ENCODE assay signal across 17 cellular contexts in the genomic region with DNA sequence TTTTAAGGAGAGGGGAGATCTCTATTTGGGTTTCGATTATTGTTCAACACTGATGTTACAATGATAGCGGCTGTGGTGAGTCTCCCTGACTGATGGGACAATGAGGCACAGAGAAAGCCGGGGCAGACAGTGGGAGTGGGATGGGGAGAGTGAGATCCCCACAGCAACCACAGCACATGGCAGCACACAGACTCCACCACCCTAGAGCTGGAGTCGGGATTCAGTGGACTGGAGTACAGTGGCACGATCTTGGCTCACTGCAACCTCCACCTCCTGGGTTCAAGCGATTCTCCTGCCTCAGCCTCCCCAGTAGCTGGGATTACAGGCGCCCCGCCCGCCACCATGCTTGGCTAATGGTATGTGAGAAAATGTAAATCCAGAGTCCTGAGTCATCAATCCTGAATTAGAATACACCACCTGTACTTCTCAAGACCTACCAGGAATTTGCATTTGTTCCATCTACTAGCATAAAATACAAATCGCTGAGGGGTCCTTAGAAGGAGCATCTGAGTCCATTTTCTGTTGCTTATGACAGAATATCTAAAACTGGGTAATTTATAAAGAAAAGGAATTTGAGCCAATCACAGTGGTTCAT.
A peak's percentile ranks its signal among the peaks of the same experiment; 100 is the strongest.
DNase-seq lines count a peak whose midpoint lies in the region; ATAC-seq and TF ChIP-seq lines count a peak whose summit lies in the region.
"Had no signal": no experiment of that assay in that cellular context is flagged by ENCODE, and none has a peak within 500 bp of the region (broad histone marks: within the 10 kb centered on the region; RNA-seq: fewer than 3 reads in every experiment).

No MANE protein-coding gene starts in this region.

- peaks cover under 1% of the 10 kb centered on the region for H3K9me3 ChIP-seq in osteoblast (ENCODE audit: low read depth, low read length)
- no peaks in the 10 kb centered on the region for H3K9me3 ChIP-seq in neural progenitor cell (ENCODE audit: low read depth)
- H3K9me3 ChIP-seq: MG63 had no signal

- no peaks in the 10 kb centered on the region for H3K27me3 ChIP-seq in osteoblast (ENCODE audit: insufficient read depth, low read length)
- no peaks in the 10 kb centered on the region for H3K27me3 ChIP-seq in neural progenitor cell
- H3K27me3 ChIP-seq: MG63 had no signal

- peak overlapping the region; percentile 63 for H3K27ac Mint-ChIP-seq in activated CD4-positive, alpha-beta T cell treated with anti-CD3 and anti-CD28 coated beads, Interleukin-2, amount 10 ng/mL, durations not matched to agents 24 days and 14 days
- H3K27ac Mint-ChIP-seq in activated B cell treated with CpG ODN at 0.5 μM for 24 hours (peak overlapping the region; percentile 69), nephron progenitor cell (no peak overlapping the region), neural progenitor cell (no peak overlapping the region)

- H4K20me1 ChIP-seq in osteoblast (ENCODE audit: insufficient read depth, low read length), result no peaks in the 10 kb centered on the region
- no peaks in the 10 kb centered on the region for H4K20me1 ChIP-seq in neural progenitor cell (ENCODE audit: low read depth)

- ATAC-seq in activated B cell treated with CpG ODN at 0.5 μM for 24 hours (ENCODE audit: low read depth) (peak; percentile 22), sciatic nerve (no peak)
- ATAC-seq: HepG2 had no signal

- POLR2A ChIA-PET in activated B cell treated with CpG ODN at 0.5 μM for 24 hours (lab: Charles Lee), result interaction anchor here (0.6 to 1.7 kb wide), 7 partner anchors 9 to 514 kb away, joined by 3 to 6 read pairs (median 4); partner anchors contain the start of gene IRF2BP2

- CTCF ChIA-PET in activated B cell treated with CpG ODN at 0.5 μM for 24 hours (lab: Charles Lee), result no interaction called here

- no peak for DNase-seq in activated CD4-positive, alpha-beta T cell treated with anti-CD3 and anti-CD28 coated beads, Interleukin-2, amount 10 ng/mL, durations not matched to agents 24 days and 14 days
- no peak for DNase-seq in activated CD4-positive, alpha-beta T cell treated with anti-CD3 and anti-CD28 coated beads, Interleukin-2, amount 50 U/mL, for 1 hour
- peak; percentile 14 for DNase-seq in activated B cell treated with CpG ODN at 0.5 μM for 24 hours
- peak; percentile 48 for DNase-seq in germinal center (ENCODE audit: low spot score)
- DNase-seq in sciatic nerve (ENCODE audit: low spot score), result peak; percentile 35
- DNase-seq in osteoblast (ENCODE audit: insufficient read length, low spot score, missing footprints), result no peak
- no peak for DNase-seq in nephron progenitor cell
- no peak for DNase-seq in neural progenitor cell (ENCODE audit: low spot score)
- DNase-seq: 8988T, C1 segment of cervical spinal cord, DND-41, MG63, NCI-H1105, NCI-H1694, NCI-H2227 treated with DMSO at 0.1 percent for 48 hours, SHP77 had no signal

- H3K4me3 Mint-ChIP-seq in activated CD4-positive, alpha-beta T cell treated with anti-CD3 and anti-CD28 coated beads, Interleukin-2, amount 10 ng/mL, durations not matched to agents 24 days and 14 days, result no peak overlapping the region
- no peak overlapping the region for H3K4me3 Mint-ChIP-seq in activated B cell treated with CpG ODN at 0.5 μM for 24 hours
- H3K4me3 Mint-ChIP-seq in nephron progenitor cell, result no peak overlapping the region
- H3K4me3 Mint-ChIP-seq in neural progenitor cell, result no peak overlapping the region

- H3K27ac ChIP-seq in osteoblast (ENCODE audit: low read depth, low read length) (no peak overlapping the region), neural progenitor cell (no peak overlapping the region)

- H3K4me1 Mint-ChIP-seq in activated CD4-positive, alpha-beta T cell treated with anti-CD3 and anti-CD28 coated beads, Interleukin-2, amount 10 ng/mL, durations not matched to agents 24 days and 14 days, result peaks cover 45% of the 10 kb centered on the region
- peaks cover 54% of the 10 kb centered on the region for H3K4me1 Mint-ChIP-seq in activated B cell treated with CpG ODN at 0.5 μM for 24 hours
- H3K4me1 Mint-ChIP-seq in nephron progenitor cell, result peaks cover 18% of the 10 kb centered on the region
- peaks cover 16% of the 10 kb centered on the region for H3K4me1 Mint-ChIP-seq in neural progenitor cell

- no peaks in the 10 kb centered on the region for H3K36me3 ChIP-seq in osteoblast (ENCODE audit: insufficient read depth, low read length)
- no peaks in the 10 kb centered on the region for H3K36me3 ChIP-seq in neural progenitor cell
- H3K36me3 ChIP-seq: MG63 had no signal

- no peak for TF ChIP-seq CTCF in activated B cell treated with CpG ODN at 0.5 μM for 24 hours (IDR thresholded peaks at IDR 0.05)
- no peak for TF ChIP-seq CTCF in osteoblast (IDR thresholded peaks at IDR 0.05; ENCODE audit: extremely low read depth, low read depth, low read length)
- TF ChIP-seq CTCF in nephron progenitor cell (IDR thresholded peaks at IDR 0.05), result no peak
- no peak for TF ChIP-seq CTCF in neural progenitor cell (IDR thresholded peaks at IDR 0.05)

- no peak overlapping the region for H3K4me2 ChIP-seq in osteoblast (ENCODE audit: insufficient read depth, low read length)
- no peak overlapping the region for H3K4me2 ChIP-seq in neural progenitor cell

- H3K9ac ChIP-seq in neural progenitor cell, result no peak overlapping the region

- H3K4me3 ChIP-seq in osteoblast (ENCODE audit: insufficient read depth, low read length) (no peak overlapping the region), neural progenitor cell (no peak overlapping the region)
- H3K4me3 ChIP-seq: MG63 had no signal

- H3K9me3 Mint-ChIP-seq in activated CD4-positive, alpha-beta T cell treated with anti-CD3 and anti-CD28 coated beads, Interleukin-2, amount 10 ng/mL, durations not matched to agents 24 days and 14 days, result peaks cover 4% of the 10 kb centered on the region
- H3K9me3 Mint-ChIP-seq in activated B cell treated with CpG ODN at 0.5 μM for 24 hours, result peaks cover 2% of the 10 kb centered on the region
- peaks cover 14% of the 10 kb centered on the region for H3K9me3 Mint-ChIP-seq in nephron progenitor cell
- H3K9me3 Mint-ChIP-seq in neural progenitor cell, result peaks cover 10% of the 10 kb centered on the region

- H3F3A ChIP-seq in neural progenitor cell (ENCODE audit: low read depth), result no peaks in the 10 kb centered on the region

- H3K36me3 Mint-ChIP-seq in activated CD4-positive, alpha-beta T cell treated with anti-CD3 and anti-CD28 coated beads, Interleukin-2, amount 10 ng/mL, durations not matched to agents 24 days and 14 days (ENCODE audit: low read depth), result peaks cover 11% of the 10 kb centered on the region
- H3K36me3 Mint-ChIP-seq in activated B cell treated with CpG ODN at 0.5 μM for 24 hours (ENCODE audit: low read depth), result no peaks in the 10 kb centered on the region
- no peaks in the 10 kb centered on the region for H3K36me3 Mint-ChIP-seq in nephron progenitor cell (ENCODE audit: low read depth)
- no peaks in the 10 kb centered on the region for H3K36me3 Mint-ChIP-seq in neural progenitor cell

- no peaks in the 10 kb centered on the region for H3K27me3 Mint-ChIP-seq in activated CD4-positive, alpha-beta T cell treated with anti-CD3 and anti-CD28 coated beads, Interleukin-2, amount 10 ng/mL, durations not matched to agents 24 days and 14 days
- H3K27me3 Mint-ChIP-seq in activated B cell treated with CpG ODN at 0.5 μM for 24 hours, result no peaks in the 10 kb centered on the region
- no peaks in the 10 kb centered on the region for H3K27me3 Mint-ChIP-seq in nephron progenitor cell (ENCODE audit: low read depth, poor library complexity)
- H3K27me3 Mint-ChIP-seq in neural progenitor cell (ENCODE audit: insufficient read depth, low read depth), result peaks cover 4% of the 10 kb centered on the region

- H3K79me2 ChIP-seq in osteoblast (ENCODE audit: insufficient read depth, low read length), result no peaks in the 10 kb centered on the region
- H3K79me2 ChIP-seq in neural progenitor cell (ENCODE audit: low read depth), result no peaks in the 10 kb centered on the region

- intact Hi-C loops in activated CD4-positive, alpha-beta T cell treated with anti-CD3 and anti-CD28 coated beads, Interleukin-2, amount 10 ng/mL, durations not matched to agents 24 days and 14 days (cut with micrococcal nuclease), result loop anchor here (1.0 kb wide), 1 partner anchor 11 kb away; no protein-coding TSS in a partner anchor
- intact Hi-C loops in activated B cell treated with CpG ODN at 0.5 μM for 24 hours (cut with micrococcal nuclease), result loop anchor here (1.0 kb wide), 1 partner anchor 8 kb away; no protein-coding TSS in a partner anchor
- intact Hi-C loops in sciatic nerve (cut with DNase I), result no loop called here

- H2AFZ ChIP-seq in osteoblast (ENCODE audit: low read length) (no peak overlapping the region), neural progenitor cell (replicated peaks) (no peak overlapping the region)

- H3K4me1 ChIP-seq in osteoblast (ENCODE audit: insufficient read depth, low read length) (peaks cover 6% of the 10 kb centered on the region), neural progenitor cell (no peaks in the 10 kb centered on the region)

Comparison
In these comparisons a context has a peak if more than half of its experiments do, and no peak if none do; other contexts are left out.
1. DNase-seq: peak in activated B cell treated with CpG ODN at 0.5 μM for 24 hours (single experiment), germinal center (single experiment) and sciatic nerve (single experiment); none in activated CD4-positive, alpha-beta T cell treated with anti-CD3 and anti-CD28 coated beads, Interleukin-2, amount 10 ng/mL, durations not matched to agents 24 days and 14 days (single experiment), activated CD4-positive, alpha-beta T cell treated with anti-CD3 and anti-CD28 coated beads, Interleukin-2, amount 50 U/mL, for 1 hour (single experiment), osteoblast (single experiment), nephron progenitor cell (single experiment) and neural progenitor cell (single experiment).
2. H3K27ac Mint-ChIP-seq: peak in activated CD4-positive, alpha-beta T cell treated with anti-CD3 and anti-CD28 coated beads, Interleukin-2, amount 10 ng/mL, durations not matched to agents 24 days and 14 days (single experiment) and activated B cell treated with CpG ODN at 0.5 μM for 24 hours (single experiment); none in nephron progenitor cell (single experiment) and neural progenitor cell (single experiment).